In genomic region chr1:14974361-14974760, GRCh38 we compare ENCODE assay signal across 1 cellular context.
TF ChIP-seq lines count a peak whose summit lies in the region.

No MANE protein-coding gene starts in this region.

TF ChIP-seq in GM23338, 12 proteins besides CTCF, POLR2A, EP300 and RAD21 (continued from another document):
- TF ChIP-seq ZNF462 (CRISPR knock-in tag; IDR thresholded peaks at IDR 0.05): no peak
